Comparison of ENCODE assay signal across 31 cellular contexts in the genomic region with DNA sequence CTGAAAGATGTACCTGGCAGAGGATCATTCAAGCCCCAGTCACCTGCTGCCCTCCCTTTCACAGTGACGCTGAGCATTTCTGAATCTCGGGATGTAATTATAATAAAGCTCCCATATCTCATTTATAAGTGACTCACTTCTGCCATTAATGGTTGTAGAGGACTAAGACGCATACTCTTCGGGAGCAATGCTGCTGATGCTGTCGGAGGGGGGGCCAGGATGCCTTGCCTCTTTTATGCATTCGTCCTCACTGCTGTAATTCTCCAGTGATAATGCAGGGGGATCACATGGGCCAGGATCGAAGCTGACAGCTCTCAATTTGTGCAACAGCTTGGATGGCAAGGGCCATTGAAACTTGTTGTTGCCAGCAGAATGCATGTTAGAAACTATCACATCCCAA. TPM values are rescaled to one million over a fixed set of nuclear protein-coding genes. Genes with fewer than 3 reads are reported as not detected.
"Had no signal": no experiment of that assay in that cellular context is flagged by ENCODE, and none has a peak within 500 bp of the region (broad histone marks: within the 10 kb centered on the region; RNA-seq: fewer than 3 reads in every experiment).

No MANE protein-coding gene starts in this region.

- H3K27me3 ChIP-seq: ascending aorta, foreskin keratinocyte had no signal

- H3K27ac ChIP-seq: breast epithelium, cardiac muscle cell, coronary artery, epithelial cell of prostate, foreskin keratinocyte, gastrocnemius medialis, heart left ventricle, WERI-Rb-1 had no signal

- ATAC-seq: activated CD4-positive, CD25-positive, alpha-beta regulatory T cell treated with anti-CD3 and anti-CD28 coated beads, Interleukin-2, amount 50 U/mL, for 24 hours; activated CD8-positive, alpha-beta memory T cell treated with anti-CD3 and anti-CD28 coated beads, Interleukin-2, amount 10 ng/mL, durations not matched to agents 7 days and 5 days; activated CD8-positive, alpha-beta T cell treated with anti-CD3 and anti-CD28 coated beads, Interleukin-2, amount 10 ng/mL, durations not matched to agents 7 days and 5 days; activated naive CD4-positive, alpha-beta T cell treated with anti-CD3 and anti-CD28 coated beads, Interleukin-2, amount 50 U/mL, for 72 hours; esophagus mucosa; foreskin keratinocyte; gastrocnemius medialis; heart left ventricle; T-helper 17 cell had no signal

- H3K9me3 ChIP-seq: ascending aorta, breast epithelium, gastrocnemius medialis, heart left ventricle had no signal

- DNase-seq: activated B cell treated with CpG ODN at 0.5 μM for 24 hours; activated CD4-positive, alpha-beta memory T cell treated with anti-CD3 and anti-CD28 coated beads for 36 hours; activated CD4-positive, alpha-beta T cell treated with anti-CD3 and anti-CD28 coated beads for 48 hours; activated CD4-positive, alpha-beta T cell treated with anti-CD3 and anti-CD28 coated beads, Interleukin-2, amount 50 U/mL, for 1 hour; activated CD8-positive, alpha-beta memory T cell treated with anti-CD3 and anti-CD28 coated beads, Interleukin-2, amount 10 ng/mL, durations not matched to agents 7 days and 5 days; activated CD8-positive, alpha-beta memory T cell treated with anti-CD3 and anti-CD28 coated beads, Interleukin-2, amount 50 U/mL, for 4 hours; activated CD8-positive, alpha-beta T cell treated with anti-CD3 and anti-CD28 coated beads, Interleukin-2, amount 10 ng/mL, durations not matched to agents 7 days and 5 days; activated effector memory CD4-positive, alpha-beta T cell treated with anti-CD3 and anti-CD28 coated beads, Interleukin-2, amount 50 U/mL, for 16 hours; activated naive CD4-positive, alpha-beta T cell; activated naive CD4-positive, alpha-beta T cell treated with anti-CD3 and anti-CD28 coated beads, Interleukin-2, amount 10 ng/mL, durations not matched to agents 7 days and 5 days; activated naive CD8-positive, alpha-beta T cell treated with anti-CD3 and anti-CD28 coated beads, Interleukin-2, amount 10 ng/mL, durations not matched to agents 7 days and 5 days; activated T-cell treated with anti-CD3 and anti-CD28 coated beads, Interleukin-2, amount 50 U/mL, for 1 hour; activated T-cell treated with anti-CD3 and anti-CD28 coated beads, Interleukin-2, amount 50 U/mL, for 48 hours; dermis blood vessel endothelial cell; effector CD8-positive, alpha-beta T cell; foreskin keratinocyte; gastrocnemius medialis; glutamatergic neuron; heart left ventricle; T-helper 1 cell; T-helper 17 cell; T1000; WERI-Rb-1 had no signal

- H3K4me3 ChIP-seq: breast epithelium, cardiac muscle cell, coronary artery, gastrocnemius medialis, heart left ventricle had no signal

- H3K4me1 ChIP-seq: breast epithelium had no signal

- H3K36me3 ChIP-seq: ascending aorta, breast epithelium, cardiac muscle cell, gastrocnemius medialis, heart left ventricle, WERI-Rb-1 had no signal

RNA-seq across cellular contexts. Expression of a gene that starts 3.1 kb away (rescaled TPM):
- total RNA-seq: activated B cell treated with CpG ODN at 0.5 μM for 24 hours, cardiac muscle cell, T-helper 17 cell had no signal
- polyA plus RNA-seq: cardiac muscle cell had no signal
